15 cellular contexts compared by ENCODE assay signal in the genomic region with DNA sequence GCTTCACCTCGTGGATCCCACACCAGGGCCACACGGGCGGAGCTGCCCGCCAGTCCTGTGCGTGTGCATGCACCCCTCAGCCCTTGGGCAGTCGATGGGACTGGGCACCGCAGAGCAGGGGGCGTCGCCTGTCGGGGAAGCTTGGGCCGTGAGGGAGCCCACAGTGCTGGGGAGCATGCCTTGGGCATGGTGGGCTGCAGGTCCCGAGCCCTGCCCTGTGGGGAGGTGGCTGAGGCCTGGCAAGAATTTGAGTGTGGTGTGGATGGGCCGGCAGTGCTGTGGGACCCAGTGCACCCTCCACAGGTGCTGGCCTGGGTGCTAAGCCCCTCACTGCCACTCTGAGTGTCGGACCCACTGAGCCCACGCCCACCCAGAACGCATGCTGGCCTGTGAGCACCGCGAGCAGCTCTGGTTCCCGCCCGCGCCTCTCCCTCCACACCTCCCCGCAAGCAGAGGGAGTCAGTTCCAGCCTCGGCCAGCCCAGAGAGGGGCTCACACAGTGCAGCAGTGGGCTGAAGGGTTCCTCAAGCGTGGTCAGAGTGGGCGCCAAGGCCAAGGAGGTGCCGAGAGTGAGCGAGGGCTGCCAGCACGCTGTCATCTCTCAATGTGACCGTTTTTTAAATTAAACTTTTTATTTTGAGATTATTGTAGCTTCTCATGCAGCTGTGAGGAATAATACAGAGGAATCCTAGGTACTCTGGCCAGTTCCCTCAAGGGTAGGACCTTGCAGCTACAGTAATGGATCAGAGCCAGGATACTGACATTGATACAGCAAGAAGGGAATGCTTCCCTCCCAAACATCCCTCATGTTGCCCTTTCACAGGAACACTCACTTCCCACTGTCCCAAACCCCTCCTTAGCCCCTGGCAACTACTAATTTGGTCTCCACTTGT.
"Had no signal": no experiment of that assay in that cellular context is flagged by ENCODE, and none has a peak within 500 bp of the region (broad histone marks: within the 10 kb centered on the region; RNA-seq: fewer than 3 reads in every experiment).

No MANE protein-coding gene starts in this region.

- H3K4me3 ChIP-seq: coronary artery, esophagus muscularis mucosa, heart right ventricle, stomach, vagina had no signal

- DNase-seq: activated CD4-positive, alpha-beta memory T cell treated with anti-CD3 and anti-CD28 coated beads, Interleukin-2, amount 10 ng/mL, durations not matched to agents 7 days and 5 days; activated gamma-delta T cell treated with Interleukin-2 at 50 U/mL for 16 hours; activated T-cell treated with anti-CD3 and anti-CD28 coated beads, Interleukin-2, amount 50 U/mL, for 48 hours; endodermal cell; heart right ventricle; left ventricle myocardium superior; stimulated activated CD4-positive, alpha-beta T cell treated with anti-CD3 and anti-CD28 coated beads, Interleukin-4, amount 100 ng/mL, for 1 hour; stimulated activated CD8-positive, alpha-beta memory T cell treated with anti-CD3 and anti-CD28 coated beads, Interleukin-4, amount 100 ng/mL, for 48 hours; stomach; T-helper 1 cell had no signal

- H3K27ac ChIP-seq: coronary artery, esophagus muscularis mucosa, heart right ventricle, neutrophil, stomach, vagina, VCaP had no signal

- H3K27ac Mint-ChIP-seq: activated CD4-positive, alpha-beta memory T cell treated with anti-CD3 and anti-CD28 coated beads, Interleukin-2, amount 10 ng/mL, durations not matched to agents 7 days and 5 days; endodermal cell had no signal

- H3K4me1 ChIP-seq: esophagus muscularis mucosa, heart right ventricle, stomach, vagina had no signal

- H3K4me3 Mint-ChIP-seq: activated CD4-positive, alpha-beta memory T cell treated with anti-CD3 and anti-CD28 coated beads, Interleukin-2, amount 10 ng/mL, durations not matched to agents 7 days and 5 days; endodermal cell had no signal

- H3K27me3 ChIP-seq: esophagus muscularis mucosa, heart right ventricle, neutrophil, stomach, vagina had no signal

- ATAC-seq: left ventricle myocardium superior had no signal

- H3K9me3 ChIP-seq: esophagus muscularis mucosa, neutrophil, stomach, vagina had no signal

- H3K4me1 Mint-ChIP-seq: activated CD4-positive, alpha-beta memory T cell treated with anti-CD3 and anti-CD28 coated beads, Interleukin-2, amount 10 ng/mL, durations not matched to agents 7 days and 5 days; endodermal cell had no signal
